ENCODE assay signal across 10 cellular contexts in genomic region chr6:118680452-118681095, GRCh38. TPM values are rescaled to one million over a fixed set of nuclear protein-coding genes. Genes with fewer than 3 reads are reported as not detected.
A peak's percentile ranks its signal among the peaks of the same experiment; 100 is the strongest.
DNase-seq lines count a peak whose midpoint lies in the region; ATAC-seq and TF ChIP-seq lines count a peak whose summit lies in the region.
"Had no signal": no experiment of that assay in that cellular context is flagged by ENCODE, and none has a peak within 500 bp of the region (broad histone marks: within the 10 kb centered on the region; RNA-seq: fewer than 3 reads in every experiment).

No MANE protein-coding gene starts in this region.

- no peaks in the 10 kb centered on the region for H3K23me2 ChIP-seq in H9 (ENCODE audit: insufficient read length, low read depth, low read length, poor library complexity, severe bottlenecking)

- TF ChIP-seq CTCF in GM13976 (IDR thresholded peaks at IDR 0.05; ENCODE audit: borderline replicate concordance, control extremely low read depth, extremely low read depth, insufficient read depth, missing control alignments) (no peak), H9 (conservative IDR thresholded peaks at IDR 0.05) (no peak)

- H3K79me1 ChIP-seq in H9 (ENCODE audit: insufficient read depth, low read depth, low read length, poor library complexity, severe bottlenecking), result no peaks in the 10 kb centered on the region

- no peak overlapping the region for H2BK5ac ChIP-seq in H9 (ENCODE audit: insufficient read length, low read length)

- peak overlapping the region; percentile 79 for H3K27ac Mint-ChIP-seq in activated naive CD8-positive, alpha-beta T cell
- peak overlapping the region; percentile 33 to 90 (median 76) for H3K27ac Mint-ChIP-seq in naive thymus-derived CD4-positive, alpha-beta T cell
- H3K27ac Mint-ChIP-seq in H9, result peak overlapping the region in 1 of 3 experiments; percentile 57; a peak in 1 of 7 replicates

- no peak overlapping the region for H3K4me2 ChIP-seq in H9 (ENCODE audit: insufficient read depth, insufficient read length, low read length)

- no peak overlapping the region for H4K8ac ChIP-seq in H9 (replicated peaks; ENCODE audit: insufficient read length, low read depth, low read length)

- 89 to 90% methylated on average over 9 of the region's 9 CpGs for WGBS in aorta, 2 donors
- no CpG with 5 or more reads among the region's 9 CpGs for WGBS in H9 (ENCODE audit: extremely low coverage, insufficient read length, low lambda C conversion rate)

- no peaks in the 10 kb centered on the region for H4K20me1 ChIP-seq in H9 (ENCODE audit: control insufficient read depth, insufficient read depth, insufficient read length)

- no peak overlapping the region for H3K23ac ChIP-seq in H9 (ENCODE audit: insufficient read length, low read depth, low read length)

- no peak overlapping the region for H2AK5ac ChIP-seq in H9 (ENCODE audit: insufficient read length, low read length)

- H3K14ac ChIP-seq in H9 (ENCODE audit: insufficient read depth, low read length), result no peak overlapping the region

- H2BK120ac ChIP-seq in H9 (ENCODE audit: low read depth, low read length, poor library complexity, severe bottlenecking), result no peak overlapping the region

- H3K79me2 ChIP-seq in H9 (ENCODE audit: insufficient read depth, low read length), result no peaks in the 10 kb centered on the region

- no peak overlapping the region for H3K56ac ChIP-seq in H9 (ENCODE audit: insufficient read length, low read depth, low read length)

- no peaks in the 10 kb centered on the region for H3K27me3 ChIP-seq in naive thymus-derived CD4-positive, alpha-beta T cell (ENCODE audit: control insufficient read depth in 2 of 2, insufficient read depth in 2 of 2, low read length in 2 of 2)
- H3K27me3 ChIP-seq in aorta (ENCODE audit: control insufficient read depth in 1 of 2, insufficient read depth in 2 of 2, low read length in 1 of 2) (no peaks in the 10 kb centered on the region), H9 (ENCODE audit: insufficient read depth, low read length) (no peaks in the 10 kb centered on the region)

- H3T11ph ChIP-seq in H9 (ENCODE audit: low read length), result no peak overlapping the region

- no peaks in the 10 kb centered on the region for H3K9me3 ChIP-seq in naive thymus-derived CD4-positive, alpha-beta T cell (ENCODE audit: control insufficient read depth in 2 of 3, low read length in 3 of 3)
- H3K9me3 ChIP-seq in aorta (ENCODE audit: control insufficient read depth, low read length) (no peaks in the 10 kb centered on the region), H9 (ENCODE audit: control insufficient read depth, low read depth, low read length) (no peaks in the 10 kb centered on the region)

- no peak overlapping the region for H2AFZ ChIP-seq in H9 (ENCODE audit: low read length)

- no peaks in the 10 kb centered on the region for H3K27me3 Mint-ChIP-seq in activated naive CD8-positive, alpha-beta T cell
- no peaks in the 10 kb centered on the region for H3K27me3 Mint-ChIP-seq in naive thymus-derived CD4-positive, alpha-beta T cell
- no peaks in the 10 kb centered on the region; the same call in 1 of the 2 replicates for H3K27me3 Mint-ChIP-seq in H9 (ENCODE audit: low read depth)

- H3K4me3 Mint-ChIP-seq in activated naive CD8-positive, alpha-beta T cell, result peak overlapping the region; percentile 42
- H3K4me3 Mint-ChIP-seq in naive thymus-derived CD4-positive, alpha-beta T cell, result peak overlapping the region; percentile 25 to 70 (median 35)
- no peak overlapping the region for H3K4me3 Mint-ChIP-seq in H9

- no peak overlapping the region for H3K9ac ChIP-seq in H9 (ENCODE audit: extremely low read depth, insufficient read length, low read length)

- no peak overlapping the region for H2BK15ac ChIP-seq in H9 (ENCODE audit: low read depth, low read length)

- no peak overlapping the region for H2BK12ac ChIP-seq in H9 (ENCODE audit: insufficient read length, low read depth, low read length)

- no peak overlapping the region for H3K4ac ChIP-seq in H9 (ENCODE audit: low read depth, low read length)

- no peak overlapping the region for H2BK20ac ChIP-seq in H9 (ENCODE audit: low read depth, low read length, poor library complexity, severe bottlenecking)

- H3K27ac ChIP-seq in naive thymus-derived CD4-positive, alpha-beta T cell (ENCODE audit: low read depth, low read length), result no peak overlapping the region
- no peak overlapping the region for H3K27ac ChIP-seq in aorta (ENCODE audit: low read depth in 1 of 2, low read length in 2 of 2)
- no peak overlapping the region for H3K27ac ChIP-seq in H9 (ENCODE audit: insufficient read length, low read depth, low read length)

- H3K9me3 Mint-ChIP-seq in activated naive CD8-positive, alpha-beta T cell (ENCODE audit: low read depth), result peaks cover 5% of the 10 kb centered on the region
- peaks cover 0 to 6% (median 0%) of the 10 kb centered on the region in 11 donors for H3K9me3 Mint-ChIP-seq in naive thymus-derived CD4-positive, alpha-beta T cell
- no peaks in the 10 kb centered on the region for H3K9me3 Mint-ChIP-seq in H9

- intact Hi-C loops in naive thymus-derived CD4-positive, alpha-beta T cell (cut with micrococcal nuclease), result loop anchor here (1.0 to 5.0 kb wide), 4 partner anchors 7 to 47 kb away; no protein-coding TSS in a partner anchor
- intact Hi-C loops in aorta (cut with DNase I), result no loop called here

- no peak overlapping the region for H4K5ac ChIP-seq in H9 (ENCODE audit: insufficient read length, low read depth, low read length)

- H3K4me3 ChIP-seq in naive thymus-derived CD4-positive, alpha-beta T cell (ENCODE audit: low read length), result no peak overlapping the region
- no peak overlapping the region for H3K4me3 ChIP-seq in aorta (ENCODE audit: low read length in 2 of 2)

- H3K36me3 Mint-ChIP-seq in activated naive CD8-positive, alpha-beta T cell, result peaks cover 19% of the 10 kb centered on the region
- H3K36me3 Mint-ChIP-seq in naive thymus-derived CD4-positive, alpha-beta T cell, result peaks cover 0 to 32% (median 31%) of the 10 kb centered on the region in 5 donors
- H3K36me3 Mint-ChIP-seq in H9 (ENCODE audit: insufficient read depth in 1 of 3, low read depth in 3 of 3), result no peaks in the 10 kb centered on the region

- peaks cover 72% of the 10 kb centered on the region for H3K4me1 Mint-ChIP-seq in activated naive CD8-positive, alpha-beta T cell (ENCODE audit: low read depth)
- peaks cover 45 to 90% (median 84%) of the 10 kb centered on the region in 7 donors for H3K4me1 Mint-ChIP-seq in naive thymus-derived CD4-positive, alpha-beta T cell
- H3K4me1 Mint-ChIP-seq in H9, result peaks cover 2 to 3% of the 10 kb centered on the region in 2 experiments

- in situ Hi-C loops in GM13976 (cut with MboI; ENCODE audit: low sequenced_read_pairs, unreplicated experiment), result no loop called here

- DNase-seq in stimulated activated CD4-positive, alpha-beta T cell treated with anti-CD3 and anti-CD28 coated beads, Interleukin-1b, Interleukin-23, amount 100 ng/mL, for 48 hours, result peak; percentile 36
- no peak for DNase-seq in stimulated activated CD4-positive, alpha-beta T cell treated with anti-CD3 and anti-CD28 coated beads, Interleukin-4, amount 100 ng/mL, for 4 hours
- DNase-seq in naive thymus-derived CD4-positive, alpha-beta T cell, result peak in 2 of 9 donors; percentile 28 to 52
- DNase-seq in aorta, result no peak
- DNase-seq in GM13976 (ENCODE audit: low spot score), result no peak
- no peak for DNase-seq in H9
- no peak for DNase-seq in CD1c-positive myeloid dendritic cell (ENCODE audit: extremely low spot score)
- DNase-seq: effector memory CD4-positive, alpha-beta T cell; left colon had no signal

- POLR2A ChIA-PET in naive thymus-derived CD4-positive, alpha-beta T cell (lab: Charles Lee), result interaction anchor here (1.2 to 1.6 kb wide), 2 partner anchors 13 to 25 kb away, joined by 4 to 7 read pairs; no protein-coding TSS in a partner anchor

- no peaks in the 10 kb centered on the region for H3K36me3 ChIP-seq in naive thymus-derived CD4-positive, alpha-beta T cell (ENCODE audit: control insufficient read depth in 2 of 3, insufficient read depth in 3 of 3, low read length in 3 of 3)
- H3K36me3 ChIP-seq in aorta (ENCODE audit: control insufficient read depth in 1 of 2, insufficient read depth in 2 of 2, low read length in 1 of 2), result no peaks in the 10 kb centered on the region

- CTCF ChIA-PET in naive thymus-derived CD4-positive, alpha-beta T cell (lab: Charles Lee), result no interaction called here

- no peak overlapping the region for H4K91ac ChIP-seq in H9 (ENCODE audit: insufficient read length, low read depth, low read length)

- H3K18ac ChIP-seq in H9 (ENCODE audit: insufficient read length, low read depth, low read length), result no peak overlapping the region

- ATAC-seq in naive thymus-derived CD4-positive, alpha-beta T cell, result peak; percentile 71
- peak; percentile 7 for ATAC-seq in aorta (ENCODE audit: low FRiP score)
- ATAC-seq: left colon had no signal

- H3K4me1 ChIP-seq in naive thymus-derived CD4-positive, alpha-beta T cell (ENCODE audit: control insufficient read depth in 2 of 2, insufficient read depth in 2 of 2, low read length in 2 of 2), result peaks cover 11 to 34% of the 10 kb centered on the region in 2 donors
- H3K4me1 ChIP-seq in aorta (ENCODE audit: control insufficient read depth in 1 of 2, insufficient read depth in 2 of 2, low read length in 2 of 2) (no peaks in the 10 kb centered on the region), H9 (ENCODE audit: insufficient read depth, low read length) (no peaks in the 10 kb centered on the region; the same call in 1 of the 2 replicates)

RNA-seq across cellular contexts. Expression of gene CEP85L, which starts 29.2 kb away (rescaled TPM):
- total RNA-seq in naive thymus-derived CD4-positive, alpha-beta T cell, result 10 to 100 TPM; 51.1 to 89.1 (median 78.6) TPM
- 10 to 100 TPM; 47.3 to 47.8 TPM for polyA plus RNA-seq in naive thymus-derived CD4-positive, alpha-beta T cell
- total RNA-seq in aorta, result 10 to 100 TPM; 17.2 to 21.3 TPM
- 1 to 10 TPM; 1.1 to 1.7 TPM for polyA plus RNA-seq in aorta
- total RNA-seq in H9 (2021), result 3.8 TPM in 2 replicates

Comparison
In these comparisons a context has a peak if more than half of its experiments do, and no peak if none do; other contexts are left out.
1. H3K4me3 Mint-ChIP-seq: peak in activated naive CD8-positive, alpha-beta T cell (single experiment) and naive thymus-derived CD4-positive, alpha-beta T cell (10 of 10); none in H9 (0 of 2).
2. intact Hi-C loops: an anchor here in naive thymus-derived CD4-positive, alpha-beta T cell (1.0 to 5.0 kb wide); none called in aorta.